Comparison of ENCODE assay signal across 8 cellular contexts in the genomic region with DNA sequence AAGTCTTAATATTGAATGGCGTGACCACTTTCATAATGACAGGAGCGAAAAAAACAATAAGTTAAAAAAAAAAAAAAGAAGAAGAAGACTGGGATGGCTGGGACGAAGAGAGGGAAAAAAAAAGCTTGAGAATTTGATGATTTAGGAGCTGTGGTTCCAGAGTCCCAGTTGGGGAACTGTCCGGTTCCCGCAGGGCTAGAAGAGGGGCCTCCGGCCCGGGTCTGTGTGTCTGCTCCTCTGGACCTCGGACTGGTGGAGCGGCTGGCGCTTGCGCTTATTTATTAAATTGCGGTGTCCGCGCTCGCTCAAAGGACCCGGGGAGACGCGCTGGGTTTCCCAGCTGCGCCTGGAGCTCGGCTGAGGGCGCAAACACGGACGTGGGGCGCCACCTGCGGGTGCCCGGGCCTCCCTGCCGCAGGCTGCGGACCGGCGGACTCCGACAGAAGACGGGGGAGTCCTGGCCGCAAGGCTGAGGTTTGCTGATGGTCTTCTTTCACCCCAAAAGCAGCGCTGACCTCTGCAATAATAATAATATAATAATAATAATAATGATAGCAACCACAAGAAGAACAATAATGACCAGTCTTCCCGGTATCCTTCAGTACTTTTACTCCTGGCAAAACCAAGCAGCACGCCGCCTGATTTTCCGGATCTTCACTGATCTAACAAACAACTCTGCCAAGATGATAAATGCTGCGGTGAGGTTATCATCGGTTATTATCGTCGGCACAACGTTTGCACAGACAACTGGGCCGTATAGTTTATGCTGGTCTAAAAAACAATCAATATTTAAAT. TPM values are rescaled to one million over a fixed set of nuclear protein-coding genes. Genes with fewer than 3 reads are reported as not detected.
DNase-seq lines count a peak whose midpoint lies in the region; ATAC-seq, FAIRE-seq and TF ChIP-seq lines count a peak whose summit lies in the region.

A gene (minus strand): TSS at position 251 of the 795 bp plus-strand sequence. CDS start 2,182 bp downstream, outside the sequence.

- no peak for TF ChIP-seq POLR2A in GM12891 (IDR thresholded peaks at IDR 0.05; ENCODE audit: low read depth, low read length)

- POLR2A ChIA-PET in WTC11 (lab: Charles Lee): interaction anchor here (0.7 kb wide), 1 partner anchor 35 kb away, joined by 5 read pairs; no protein-coding TSS in a partner anchor

- H3K27me3 ChIP-seq in ACC112 (ENCODE audit: insufficient read depth, low read length) (peaks cover 65% of the 10 kb centered on the region), osteoblast (ENCODE audit: insufficient read depth, low read length) (peaks cover 25% of the 10 kb centered on the region)

- H3K27ac Mint-ChIP-seq in WTC11: no peak within 1 kb of the TSS
- no peak within 1 kb of the TSS for H3K27ac Mint-ChIP-seq in effector memory CD8-positive, alpha-beta T cell

- H4K20me1 ChIP-seq in osteoblast (ENCODE audit: insufficient read depth, low read length): no peaks in the 10 kb centered on the region

- H3K4me3 ChIP-seq in ACC112 (ENCODE audit: low read depth, low read length): peak within 1 kb of the TSS; percentile 65
- no peak within 1 kb of the TSS for H3K4me3 ChIP-seq in osteoblast (ENCODE audit: insufficient read depth, low read length)

- H3K36me3 Mint-ChIP-seq in WTC11: peaks cover 10% of the 10 kb centered on the region
- H3K36me3 Mint-ChIP-seq in effector memory CD8-positive, alpha-beta T cell (ENCODE audit: insufficient read depth): no peaks in the 10 kb centered on the region

- peak within 1 kb of the TSS; percentile 28 for H3K4me2 ChIP-seq in osteoblast (ENCODE audit: insufficient read depth, low read length)

- no peaks in the 10 kb centered on the region for H3K4me1 ChIP-seq in ACC112 (ENCODE audit: control insufficient read depth, insufficient read depth, low read length, unreplicated experiment)
- no peaks in the 10 kb centered on the region for H3K4me1 ChIP-seq in osteoblast (ENCODE audit: insufficient read depth, low read length)

- peak; percentile 56 for FAIRE-seq in GM12891 (lab: Jason Lieb, UNC)

- H3K27me3 Mint-ChIP-seq in WTC11 (ENCODE audit: low read depth): peaks cover 80% of the 10 kb centered on the region
- H3K27me3 Mint-ChIP-seq in effector memory CD8-positive, alpha-beta T cell: peaks cover 16 to 28% of the 10 kb centered on the region in 2 donors

- 0 out of 2 replicates have a peak, but pooled peaks cover 9% of the 10 kb centered on the region for H3K4me1 Mint-ChIP-seq in WTC11
- H3K4me1 Mint-ChIP-seq in effector memory CD8-positive, alpha-beta T cell (ENCODE audit: low read depth in 2 of 2): no peaks in the 10 kb centered on the region

- no peaks in the 10 kb centered on the region for H3K9me3 ChIP-seq in osteoblast (ENCODE audit: low read depth, low read length)

- no peaks in the 10 kb centered on the region for H3K79me2 ChIP-seq in ACC112 (ENCODE audit: control insufficient read depth, insufficient read depth, low read length, unreplicated experiment)
- H3K79me2 ChIP-seq in osteoblast (ENCODE audit: insufficient read depth, low read length): no peaks in the 10 kb centered on the region

- peak; percentile 76 for DNase-seq in GM12891 (ENCODE audit: insufficient read length, low spot score)
- peak; percentile 78 to 98 (median 95) for DNase-seq in NCI-H1417 (lab: John Stamatoyannopoulos, UW)
- DNase-seq in WTC11 (ENCODE audit: low spot score): peak; percentile 73
- DNase-seq in fibroblast of the conjunctiva (ENCODE audit: low read depth): peak; percentile 33
- peak; percentile 98 for DNase-seq in osteoblast (ENCODE audit: insufficient read length, low spot score, missing footprints)
- no peak for DNase-seq in effector memory CD8-positive, alpha-beta T cell

- peak within 1 kb of the TSS; percentile 67 for H3K4me3 Mint-ChIP-seq in WTC11
- no peak within 1 kb of the TSS for H3K4me3 Mint-ChIP-seq in effector memory CD8-positive, alpha-beta T cell

- H3K36me3 ChIP-seq in ACC112 (ENCODE audit: insufficient read depth, low read length) (no peaks in the 10 kb centered on the region), osteoblast (ENCODE audit: insufficient read depth, low read length) (no peaks in the 10 kb centered on the region)

- TF ChIP-seq CTCF in WTC11 (IDR thresholded peaks at IDR 0.05) (peak; percentile 37; the same call in 1 of the 2 replicates), osteoblast (IDR thresholded peaks at IDR 0.05; ENCODE audit: extremely low read depth, low read depth, low read length) (peak; percentile 41)

- ATAC-seq in HG02798 (IDR thresholded peaks at IDR 0.05; ENCODE audit: poor library complexity, unreplicated experiment) (peak; percentile 90), WTC11 (peak; percentile 61)
- no peak for ATAC-seq in effector memory CD8-positive, alpha-beta T cell (replicated peaks)

- H3K27ac ChIP-seq in ACC112 (ENCODE audit: low read depth, low read length) (no peak within 1 kb of the TSS), osteoblast (ENCODE audit: low read depth, low read length) (no peak within 1 kb of the TSS)

- H2AFZ ChIP-seq in ACC112 (ENCODE audit: low read length, unreplicated experiment): no peak within 1 kb of the TSS
- H2AFZ ChIP-seq in osteoblast (ENCODE audit: low read length): no peak within 1 kb of the TSS

- peaks cover 29% of the 10 kb centered on the region for H3K9me3 Mint-ChIP-seq in WTC11
- H3K9me3 Mint-ChIP-seq in effector memory CD8-positive, alpha-beta T cell: peaks cover 4 to 7% of the 10 kb centered on the region in 2 donors

- CTCF ChIA-PET in WTC11 (lab: Charles Lee): interaction anchor here (1.0 to 1.8 kb wide), 2 partner anchors 225 to 284 kb away, joined by 3 to 8 read pairs; no protein-coding TSS in a partner anchor

TF ChIP-seq in GM12891, 5 proteins besides CTCF, POLR2A, EP300 and RAD21:
- TF ChIP-seq SPI1 (IDR thresholded peaks at IDR 0.05; ENCODE audit: low read depth, low read length) (no peak), TAF1 (IDR thresholded peaks at IDR 0.05; ENCODE audit: low read depth, low read length) (no peak), POLR2AphosphoS5 (IDR thresholded peaks at IDR 0.05; ENCODE audit: low read depth, low read length) (no peak), PAX5 (IDR thresholded peaks at IDR 0.05; ENCODE audit: insufficient read depth, low read length, severe bottlenecking) (no peak), POU2F2 (IDR thresholded peaks at IDR 0.05; ENCODE audit: low read depth, low read length) (no peak)

TF ChIP-seq in WTC11, 78 proteins besides CTCF, POLR2A, EP300 and RAD21 (continues in another document):
- no peak for TF ChIP-seq CREM (CRISPR knock-in tag; IDR thresholded peaks at IDR 0.05)
- TF ChIP-seq, protein P1, sequence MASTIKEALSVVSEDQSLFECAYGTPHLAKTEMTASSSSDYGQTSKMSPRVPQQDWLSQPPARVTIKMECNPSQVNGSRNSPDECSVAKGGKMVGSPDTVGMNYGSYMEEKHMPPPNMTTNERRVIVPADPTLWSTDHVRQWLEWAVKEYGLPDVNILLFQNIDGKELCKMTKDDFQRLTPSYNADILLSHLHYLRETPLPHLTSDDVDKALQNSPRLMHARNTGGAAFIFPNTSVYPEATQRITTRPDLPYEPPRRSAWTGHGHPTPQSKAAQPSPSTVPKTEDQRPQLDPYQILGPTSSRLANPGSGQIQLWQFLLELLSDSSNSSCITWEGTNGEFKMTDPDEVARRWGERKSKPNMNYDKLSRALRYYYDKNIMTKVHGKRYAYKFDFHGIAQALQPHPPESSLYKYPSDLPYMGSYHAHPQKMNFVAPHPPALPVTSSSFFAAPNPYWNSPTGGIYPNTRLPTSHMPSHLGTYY (CRISPR knock-in tag; IDR thresholded peaks at IDR 0.05): no peak
- no peak for TF ChIP-seq ESRRA (CRISPR knock-in tag; IDR thresholded peaks at IDR 0.05; ENCODE audit: borderline replicate concordance)
- no peak for TF ChIP-seq ZNF121 (CRISPR knock-in tag; IDR thresholded peaks at IDR 0.05)
- TF ChIP-seq SP1 (CRISPR knock-in tag; conservative IDR thresholded peaks at IDR 0.05): no peak
- TF ChIP-seq, protein P2, sequence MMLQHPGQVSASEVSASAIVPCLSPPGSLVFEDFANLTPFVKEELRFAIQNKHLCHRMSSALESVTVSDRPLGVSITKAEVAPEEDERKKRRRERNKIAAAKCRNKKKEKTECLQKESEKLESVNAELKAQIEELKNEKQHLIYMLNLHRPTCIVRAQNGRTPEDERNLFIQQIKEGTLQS (CRISPR knock-in tag; conservative IDR thresholded peaks at IDR 0.05): no peak
- TF ChIP-seq, protein P3, sequence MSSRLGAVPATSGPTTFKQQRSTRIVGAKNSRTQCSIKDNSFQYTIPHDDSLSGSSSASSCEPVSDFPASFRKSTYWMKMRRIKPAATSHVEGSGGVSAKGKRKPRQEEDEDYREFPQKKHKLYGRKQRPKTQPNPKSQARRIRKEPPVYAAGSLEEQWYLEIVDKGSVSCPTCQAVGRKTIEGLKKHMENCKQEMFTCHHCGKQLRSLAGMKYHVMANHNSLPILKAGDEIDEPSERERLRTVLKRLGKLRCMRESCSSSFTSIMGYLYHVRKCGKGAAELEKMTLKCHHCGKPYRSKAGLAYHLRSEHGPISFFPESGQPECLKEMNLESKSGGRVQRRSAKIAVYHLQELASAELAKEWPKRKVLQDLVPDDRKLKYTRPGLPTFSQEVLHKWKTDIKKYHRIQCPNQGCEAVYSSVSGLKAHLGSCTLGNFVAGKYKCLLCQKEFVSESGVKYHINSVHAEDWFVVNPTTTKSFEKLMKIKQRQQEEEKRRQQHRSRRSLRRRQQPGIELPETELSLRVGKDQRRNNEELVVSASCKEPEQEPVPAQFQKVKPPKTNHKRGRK (CRISPR knock-in tag; IDR thresholded peaks at IDR 0.05; ENCODE audit: borderline replicate concordance): no peak
- TF ChIP-seq, protein P4, sequence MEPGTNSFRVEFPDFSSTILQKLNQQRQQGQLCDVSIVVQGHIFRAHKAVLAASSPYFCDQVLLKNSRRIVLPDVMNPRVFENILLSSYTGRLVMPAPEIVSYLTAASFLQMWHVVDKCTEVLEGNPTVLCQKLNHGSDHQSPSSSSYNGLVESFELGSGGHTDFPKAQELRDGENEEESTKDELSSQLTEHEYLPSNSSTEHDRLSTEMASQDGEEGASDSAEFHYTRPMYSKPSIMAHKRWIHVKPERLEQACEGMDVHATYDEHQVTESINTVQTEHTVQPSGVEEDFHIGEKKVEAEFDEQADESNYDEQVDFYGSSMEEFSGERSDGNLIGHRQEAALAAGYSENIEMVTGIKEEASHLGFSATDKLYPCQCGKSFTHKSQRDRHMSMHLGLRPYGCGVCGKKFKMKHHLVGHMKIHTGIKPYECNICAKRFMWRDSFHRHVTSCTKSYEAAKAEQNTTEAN (CRISPR knock-in tag; IDR thresholded peaks at IDR 0.05): no peak
- no peak for TF ChIP-seq FOXP1 (CRISPR knock-in tag; IDR thresholded peaks at IDR 0.05; ENCODE audit: borderline replicate concordance)
- TF ChIP-seq ZNF232 (CRISPR knock-in tag; IDR thresholded peaks at IDR 0.05): no peak
- no peak for TF ChIP-seq PRRX2 (CRISPR knock-in tag; IDR thresholded peaks at IDR 0.05)
- TF ChIP-seq FOXK1 (CRISPR knock-in tag; IDR thresholded peaks at IDR 0.05): no peak
- TF ChIP-seq NFE2L1 (CRISPR knock-in tag; IDR thresholded peaks at IDR 0.05): no peak
- TF ChIP-seq ZNF423 (CRISPR knock-in tag; IDR thresholded peaks at IDR 0.05): no peak
- TF ChIP-seq TP53 (CRISPR knock-in tag; IDR thresholded peaks at IDR 0.05): no peak

RNA-seq across cellular contexts. Expression of the gene that starts here (rescaled TPM):
- 0.14 TPM for polyA plus RNA-seq in GM12891 (2012; ENCODE audit: low read depth, missing spikeins)
- total RNA-seq in WTC11 (2021) (not detected in 3 replicates), osteoblast (under 0.01 TPM in 1 of 2 replicates, not detected in the other)

Comparison
In these comparisons a context has a peak if more than half of its experiments do, and no peak if none do; other contexts are left out.
1. Peak in DNase-seq and ATAC-seq in WTC11; RNA of the gene not detected or under 1 TPM.
2. Peak in DNase-seq and H3K4me2 ChIP-seq in osteoblast; RNA of the gene not detected or under 1 TPM.
3. DNase-seq: peak in GM12891 (single experiment), NCI-H1417 (3 of 3) and fibroblast of the conjunctiva (single experiment); none in effector memory CD8-positive, alpha-beta T cell (0 of 3).